In the genomic region with DNA sequence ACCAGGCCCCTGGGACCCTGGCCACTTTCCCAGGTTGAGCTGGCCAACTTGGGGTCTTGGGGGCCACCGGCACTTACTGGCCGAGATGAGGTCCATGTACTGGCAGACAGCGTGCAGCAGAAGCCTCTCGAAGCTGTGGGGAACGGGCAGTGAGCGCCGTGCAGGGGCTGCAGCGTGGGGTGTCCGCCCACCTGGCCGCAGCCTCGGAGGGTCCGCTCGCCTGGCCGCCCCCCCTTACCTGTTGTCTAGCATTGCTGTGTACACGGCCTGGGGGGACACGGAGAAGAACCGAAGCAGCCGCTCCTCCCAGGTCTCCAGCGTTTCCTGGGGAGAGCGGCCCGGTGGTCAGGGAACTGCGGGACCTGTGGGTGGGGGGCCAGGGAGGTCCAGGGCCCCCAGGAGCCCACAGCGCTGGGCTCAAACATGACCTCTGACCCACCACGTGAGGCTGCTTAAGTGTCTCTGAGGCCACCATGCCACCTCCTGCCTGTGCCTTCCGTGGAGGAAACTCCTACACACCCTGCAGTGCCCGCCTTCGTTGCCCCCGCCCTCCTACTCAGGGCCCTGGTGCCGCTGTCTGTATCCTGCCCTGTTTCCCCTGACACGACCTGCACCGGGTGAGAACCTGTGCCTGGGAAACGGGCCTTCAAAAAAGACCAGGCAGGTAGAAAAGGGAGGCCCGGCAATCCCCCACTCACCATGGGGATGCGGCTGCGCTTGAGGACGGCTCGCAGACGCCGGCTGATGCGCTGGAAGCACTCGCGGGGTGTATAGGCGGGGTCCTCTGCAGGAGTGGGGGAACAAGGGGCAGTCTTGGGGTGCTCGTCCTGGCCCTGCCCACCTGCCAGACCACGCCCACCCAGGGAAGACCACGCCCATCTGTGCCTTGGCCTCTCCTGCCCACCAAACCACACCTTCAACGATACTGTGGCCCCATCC, we compare ENCODE assay signal across 22 cellular contexts. TPM values are rescaled to one million over a fixed set of nuclear protein-coding genes. Genes with fewer than 3 reads are reported as not detected.
DNase-seq lines count a peak whose midpoint lies in the region; ATAC-seq, FAIRE-seq and TF ChIP-seq lines count a peak whose summit lies in the region.
"Had no signal": no experiment of that assay in that cellular context is flagged by ENCODE, and none has a peak within 500 bp of the region (broad histone marks: within the 10 kb centered on the region; RNA-seq: fewer than 3 reads in every experiment).

No MANE protein-coding gene starts in this region.

- no peak for TF ChIP-seq CTCF in GM12878 (IDR thresholded peaks at IDR 0.05 in 2 of 3, conservative IDR thresholded peaks at IDR 0.05 in 1 of 3; ENCODE audit: control insufficient read depth in 2 of 3, extremely low read depth in 1 of 3, insufficient read depth in 1 of 3, low read depth in 3 of 3, low read length in 3 of 3)

- 77% methylated on average over 43 of the region's 47 CpGs for WGBS in GM12878 (ENCODE audit: insufficient coverage, insufficient replicate concordance, low lambda C conversion rate, missing lambda C conversion rate)

- H3K4me2 ChIP-seq in GM12878 (ENCODE audit: control insufficient read depth, insufficient read depth) = no peak overlapping the region

- peaks cover 27% of the 10 kb centered on the region for H3K36me3 Mint-ChIP-seq in activated CD4-positive, alpha-beta T cell treated with anti-CD3 and anti-CD28 coated beads, Interleukin-2, amount 10 ng/mL, durations not matched to agents 24 days and 14 days (ENCODE audit: low read depth)
- peaks cover 0 to 8% (median 5%) of the 10 kb centered on the region in 5 donors for H3K36me3 Mint-ChIP-seq in naive thymus-derived CD4-positive, alpha-beta T cell

- no peak overlapping the region for H3K27ac ChIP-seq in GM12878 (ENCODE audit: control insufficient read depth, insufficient read depth)
- peak overlapping the region; percentile 40 for H3K27ac ChIP-seq in naive thymus-derived CD4-positive, alpha-beta T cell (ENCODE audit: low read depth, low read length)

- H3K4me1 Mint-ChIP-seq in activated CD4-positive, alpha-beta T cell treated with anti-CD3 and anti-CD28 coated beads, Interleukin-2, amount 10 ng/mL, durations not matched to agents 24 days and 14 days = peaks cover 8% of the 10 kb centered on the region
- peaks cover 6 to 35% (median 25%) of the 10 kb centered on the region in 7 donors for H3K4me1 Mint-ChIP-seq in naive thymus-derived CD4-positive, alpha-beta T cell

- H3K27ac Mint-ChIP-seq in activated CD4-positive, alpha-beta T cell treated with anti-CD3 and anti-CD28 coated beads, Interleukin-2, amount 10 ng/mL, durations not matched to agents 24 days and 14 days = no peak overlapping the region
- peak overlapping the region in 5 of 9 donors; percentile 36 to 74 (median 59) for H3K27ac Mint-ChIP-seq in naive thymus-derived CD4-positive, alpha-beta T cell
- H3K27ac Mint-ChIP-seq: activated naive CD4-positive, alpha-beta T cell treated with anti-CD3 and anti-CD28 coated beads, Interleukin-2, amount 10 ng/mL, durations not matched to agents 7 days and 5 days had no signal

- peak; percentile 34 for ATAC-seq in GM12878
- peak; percentile 4 for ATAC-seq in naive thymus-derived CD4-positive, alpha-beta T cell

- TF ChIP-seq POLR2A in GM12878 (IDR thresholded peaks at IDR 0.05; ENCODE audit: low read depth, low read length) = no peak
- TF ChIP-seq POLR2A in GM12891 (IDR thresholded peaks at IDR 0.05; ENCODE audit: low read depth, low read length) = no peak

- no peaks in the 10 kb centered on the region for H3K27me3 ChIP-seq in GM12878 (replicated peaks in 1 of 2; ENCODE audit: control insufficient read depth in 2 of 2, insufficient read depth in 2 of 2, low read length in 1 of 2)
- no peaks in the 10 kb centered on the region for H3K27me3 ChIP-seq in naive thymus-derived CD4-positive, alpha-beta T cell (ENCODE audit: control insufficient read depth in 2 of 2, insufficient read depth in 2 of 2, low read length in 2 of 2)

- no peak for TF ChIP-seq EP300 in GM12878 (IDR thresholded peaks at IDR 0.05; ENCODE audit: borderline replicate concordance in 1 of 2, control insufficient read depth in 1 of 2, low read depth in 2 of 2, low read length in 2 of 2)

- no peak overlapping the region for H3K4me3 ChIP-seq in GM12878
- H3K4me3 ChIP-seq in naive thymus-derived CD4-positive, alpha-beta T cell (ENCODE audit: low read length) = no peak overlapping the region

- in situ Hi-C loops in GM12878 (cut with MboI) = no loop called here

- H3K36me3 ChIP-seq in GM12878 (ENCODE audit: control insufficient read depth in 2 of 2, insufficient read depth in 2 of 2, low read length in 1 of 2) = peaks cover 0 to 6% of the 10 kb centered on the region in 2 experiments; a peak in 2 of 4 replicates
- H3K36me3 ChIP-seq in naive thymus-derived CD4-positive, alpha-beta T cell (ENCODE audit: control insufficient read depth in 2 of 3, insufficient read depth in 3 of 3, low read length in 3 of 3) = peaks cover 0 to 70% (median 9%) of the 10 kb centered on the region in 3 experiments

- no peaks in the 10 kb centered on the region for H3K4me1 ChIP-seq in GM12878 (ENCODE audit: control insufficient read depth, insufficient read depth, low read length)
- H3K4me1 ChIP-seq in naive thymus-derived CD4-positive, alpha-beta T cell (ENCODE audit: control insufficient read depth in 2 of 2, insufficient read depth in 2 of 2, low read length in 2 of 2) = peaks cover 0 to 10% of the 10 kb centered on the region in 2 donors

- CTCF ChIA-PET in GM12878 (lab: Yijun Ruan, JAX) = no interaction called here
- CTCF ChIA-PET in naive thymus-derived CD4-positive, alpha-beta T cell (lab: Charles Lee) = no interaction called here

- H3K9ac ChIP-seq in GM12878 (ENCODE audit: control insufficient read depth, insufficient read depth, low read length) = no peak overlapping the region

- SMC1A ChIA-PET in GM12878 (lab: Charles Lee; ENCODE audit: uncharacterized antibody, unreplicated experiment) = no interaction called here

- intact Hi-C loops in activated CD4-positive, alpha-beta T cell treated with anti-CD3 and anti-CD28 coated beads, Interleukin-2, amount 10 ng/mL, durations not matched to agents 24 days and 14 days (cut with micrococcal nuclease) = no loop called here
- intact Hi-C loops in GM12878 (cut with micrococcal nuclease; ENCODE audit: unreplicated experiment) = no loop called here
- intact Hi-C loops in naive thymus-derived CD4-positive, alpha-beta T cell (cut with micrococcal nuclease) = loop anchor here in 1 of 2 donors (10.0 kb wide), 1 partner anchor 235 kb away; a partner anchor contains a TSS

- H4K20me1 ChIP-seq in GM12878 (ENCODE audit: control insufficient read depth, insufficient read depth) = no peaks in the 10 kb centered on the region

- H3K9me3 ChIP-seq in GM12878 (replicated peaks; ENCODE audit: control insufficient read depth, insufficient read depth, low read length) = no peaks in the 10 kb centered on the region
- H3K9me3 ChIP-seq in naive thymus-derived CD4-positive, alpha-beta T cell (ENCODE audit: control insufficient read depth in 2 of 3, low read length in 3 of 3) = no peaks in the 10 kb centered on the region

- H3K9me3 Mint-ChIP-seq in activated CD4-positive, alpha-beta T cell treated with anti-CD3 and anti-CD28 coated beads, Interleukin-2, amount 10 ng/mL, durations not matched to agents 24 days and 14 days = no peaks in the 10 kb centered on the region
- no peaks in the 10 kb centered on the region for H3K9me3 Mint-ChIP-seq in naive thymus-derived CD4-positive, alpha-beta T cell
- H3K9me3 Mint-ChIP-seq: activated naive CD4-positive, alpha-beta T cell treated with anti-CD3 and anti-CD28 coated beads, Interleukin-2, amount 10 ng/mL, durations not matched to agents 7 days and 5 days; nephron; stimulated activated naive B cell treated with anti-CD40 and anti-IgM and Interleukin-4, amounts not matched to agents 10 μg/mL and 1 μg/mL and 100 μg/mL, for 72 hours had no signal

- H3K4me3 Mint-ChIP-seq in activated CD4-positive, alpha-beta T cell treated with anti-CD3 and anti-CD28 coated beads, Interleukin-2, amount 10 ng/mL, durations not matched to agents 24 days and 14 days = no peak overlapping the region
- no peak overlapping the region for H3K4me3 Mint-ChIP-seq in naive thymus-derived CD4-positive, alpha-beta T cell
- H3K4me3 Mint-ChIP-seq: activated naive CD4-positive, alpha-beta T cell treated with anti-CD3 and anti-CD28 coated beads, Interleukin-2, amount 10 ng/mL, durations not matched to agents 7 days and 5 days; nephron; stimulated activated naive B cell treated with anti-CD40 and anti-IgM and Interleukin-4, amounts not matched to agents 10 μg/mL and 1 μg/mL and 100 μg/mL, for 72 hours had no signal

- no peak for FAIRE-seq in GM12878 (lab: Jason Lieb, UNC)
- no peak for FAIRE-seq in GM12891 (lab: Jason Lieb, UNC)
- FAIRE-seq: astrocyte, H54 had no signal

- no peak for TF ChIP-seq RAD21 in GM12878 (IDR thresholded peaks at IDR 0.05; ENCODE audit: insufficient read depth, low read depth, low read length)

- H2AFZ ChIP-seq in GM12878 (ENCODE audit: control insufficient read depth, low read depth, low read length) = no peak overlapping the region

- no peaks in the 10 kb centered on the region for H3K79me2 ChIP-seq in GM12878 (ENCODE audit: control insufficient read depth, insufficient read depth, low read length)

- no TSS peak for BruUV-seq in GM12878 (replicated peaks; lab: Mats Ljungman, UMichigan)

- POLR2A ChIA-PET in GM12878 (lab: Charles Lee) = no interaction called here
- POLR2A ChIA-PET in naive thymus-derived CD4-positive, alpha-beta T cell (lab: Charles Lee) = interaction anchor here (2.6 kb wide), 1 partner anchor 15 kb away, joined by 12 read pairs; a partner anchor contains a TSS

- peak; percentile 65 for DNase-seq in activated CD4-positive, alpha-beta T cell treated with anti-CD3 and anti-CD28 coated beads, Interleukin-2, amount 10 ng/mL, durations not matched to agents 24 days and 14 days
- no peak for DNase-seq in activated CD4-positive, alpha-beta T cell treated with anti-CD3 and anti-CD28 coated beads, Interleukin-2, amount 50 U/mL, for 1 hour
- DNase-seq in HUDEP-2 (lab: John Stamatoyannopoulos, UW; ENCODE audit: unreplicated experiment in 76 of 76) (peak in 47 of 76 experiments; percentile 12 to 72 (median 47)), GM12878 (ENCODE audit: low read depth, low spot score) (no peak), NCI-H446 (lab: John Stamatoyannopoulos, UW) (no peak), GM12891 (ENCODE audit: insufficient read length, low spot score) (no peak), KG1 (lab: John Stamatoyannopoulos, UW) (no peak)
- DNase-seq in naive thymus-derived CD4-positive, alpha-beta T cell = no peak
- DNase-seq: ACHN; GF-D8; NCI-H446 treated with DMSO at 0.1 percent for 48 hours; NK-92 treated with Interleukin-12 subunit alpha and Interleukin-12 subunit beta, amount 100 ng/mL, for 24 hours; stimulated activated naive B cell treated with anti-CD40 and anti-IgM and Interleukin-4, amounts not matched to agents 10 μg/mL and 1 μg/mL and 100 μg/mL, for 72 hours had no signal

- RAD21 ChIA-PET in GM12878 (lab: Charles Lee; ENCODE audit: unreplicated experiment) = no interaction called here

- no peaks in the 10 kb centered on the region for H3K27me3 Mint-ChIP-seq in activated CD4-positive, alpha-beta T cell treated with anti-CD3 and anti-CD28 coated beads, Interleukin-2, amount 10 ng/mL, durations not matched to agents 24 days and 14 days
- no peaks in the 10 kb centered on the region for H3K27me3 Mint-ChIP-seq in naive thymus-derived CD4-positive, alpha-beta T cell
- H3K27me3 Mint-ChIP-seq: activated naive CD4-positive, alpha-beta T cell treated with anti-CD3 and anti-CD28 coated beads, Interleukin-2, amount 10 ng/mL, durations not matched to agents 7 days and 5 days; stimulated activated naive B cell treated with anti-CD40 and anti-IgM and Interleukin-4, amounts not matched to agents 10 μg/mL and 1 μg/mL and 100 μg/mL, for 72 hours had no signal

RNA-seq across cellular contexts. Expression of a gene that starts 6.3 kb away (rescaled TPM):
- not detected in 2 replicates for total RNA-seq in activated CD4-positive, alpha-beta T cell treated with anti-CD3 and anti-CD28 coated beads, Interleukin-2, amount 10 ng/mL, durations not matched to agents 24 days and 14 days
- total RNA-seq in GM12878 (2013; cell fraction: nucleolus; rRNA removed) = not detected in 2 replicates
- total RNA-seq in GM12878 (2014; rRNA removed) = not detected in 2 replicates
- total RNA-seq in GM12878 (2014; rRNA removed; fragmentation: Illumina TruSeq; extraction: Trizol) = not detected in 2 replicates
- not detected in 2 replicates for total RNA-seq in GM12878 (2021)
- polyA plus RNA-seq in GM12878 (2011; ENCODE audit: low read depth) = not detected
- not detected in 2 replicates for polyA plus RNA-seq in GM12878 (2011; rRNA removed)
- polyA plus RNA-seq in GM12878 (2011; cell fraction: cytosol; rRNA removed) = not detected in 2 replicates
- polyA plus RNA-seq in GM12878 (2011; cell fraction: nucleus; rRNA removed) = not detected in 2 replicates
- polyA plus RNA-seq in GM12878 (2012) = not detected in 2 replicates
- polyA plus RNA-seq in GM12878 (2014; fragmentation: Illumina TruSeq; extraction: Trizol) = not detected in 2 replicates
- polyA plus RNA-seq in GM12878 (2014; fragmentation: Nextera tagmentation; extraction: Ambion mirVana) = not detected
- polyA plus RNA-seq in GM12878 (2014; rRNA removed) = not detected in 2 replicates
- not detected for polyA plus RNA-seq in GM12878 (2016; fragmentation: Nextera tagmentation; extraction: Ambion mirVana)
- polyA minus RNA-seq in GM12878 (2011; rRNA and poly(A)+ RNA removed) = 1,322 TPM in 1 of 2 replicates, not detected in the other
- not detected in 2 replicates for polyA minus RNA-seq in GM12878 (2011; cell fraction: cytosol; rRNA and poly(A)+ RNA removed)
- polyA minus RNA-seq in GM12878 (2011; cell fraction: nucleus; rRNA and poly(A)+ RNA removed) = under 0.01 TPM in 1 of 2 replicates, not detected in the other
- not detected for total RNA-seq in naive thymus-derived CD4-positive, alpha-beta T cell
- not detected for polyA plus RNA-seq in naive thymus-derived CD4-positive, alpha-beta T cell
- polyA plus RNA-seq in GM12891 (2012; ENCODE audit: low read depth, missing spikeins) = not detected
- total RNA-seq: astrocyte, cerebellum, HT1080, mesenteric fat pad, RPMI7951 had no signal
- polyA plus RNA-seq: thymus had no signal

RNA-seq across cellular contexts. Expression of a gene that starts 6.6 kb away (rescaled TPM):
- 58.1 and 61.1 TPM in 2 replicates for total RNA-seq in activated CD4-positive, alpha-beta T cell treated with anti-CD3 and anti-CD28 coated beads, Interleukin-2, amount 10 ng/mL, durations not matched to agents 24 days and 14 days
- total RNA-seq in GM12878 (2013; cell fraction: nucleolus; rRNA removed) = 36.0 and 39.7 TPM in 2 replicates
- 10.7 and 14.5 TPM in 2 replicates for total RNA-seq in GM12878 (2014; rRNA removed)
- 4.7 and 6.4 TPM in 2 replicates for total RNA-seq in GM12878 (2014; rRNA removed; fragmentation: Illumina TruSeq; extraction: Trizol)
- total RNA-seq in GM12878 (2021) = 48.2 and 49.4 TPM in 2 replicates
- 14.5 TPM for polyA plus RNA-seq in GM12878 (2011; ENCODE audit: low read depth)
- 3.8 and 12.7 TPM in 2 replicates for polyA plus RNA-seq in GM12878 (2011; rRNA removed)
- 38.0 and 39.5 TPM in 2 replicates for polyA plus RNA-seq in GM12878 (2011; cell fraction: cytosol; rRNA removed)
- 36.6 and 56.4 TPM in 2 replicates for polyA plus RNA-seq in GM12878 (2011; cell fraction: nucleus; rRNA removed)
- polyA plus RNA-seq in GM12878 (2012) = 36.5 and 37.4 TPM in 2 replicates
- polyA plus RNA-seq in GM12878 (2014; fragmentation: Illumina TruSeq; extraction: Trizol) = 0.19 and 3.5 TPM in 2 replicates
- polyA plus RNA-seq in GM12878 (2014; fragmentation: Nextera tagmentation; extraction: Ambion mirVana) = 1 to 10 TPM in 1 of 2 experiments, under 1 TPM in 1; 0.56 to 3.5 TPM
- 24.4 and 28.9 TPM in 2 replicates for polyA plus RNA-seq in GM12878 (2014; rRNA removed)
- 10 to 100 TPM; 49.6 to 51.1 TPM for polyA plus RNA-seq in GM12878 (2016; fragmentation: Nextera tagmentation; extraction: Ambion mirVana)
- polyA minus RNA-seq in GM12878 (2011; rRNA and poly(A)+ RNA removed) = 16.8 and 38.4 TPM in 2 replicates
- 31.8 and 34.9 TPM in 2 replicates for polyA minus RNA-seq in GM12878 (2011; cell fraction: cytosol; rRNA and poly(A)+ RNA removed)
- 12.5 and 26.0 TPM in 2 replicates for polyA minus RNA-seq in GM12878 (2011; cell fraction: nucleus; rRNA and poly(A)+ RNA removed)
- 10 to 100 TPM; 47.5 to 78.2 (median 67.6) TPM for total RNA-seq in naive thymus-derived CD4-positive, alpha-beta T cell
- polyA plus RNA-seq in naive thymus-derived CD4-positive, alpha-beta T cell = 100 to 1,000 TPM in 1 of 2 donors, 10 to 100 TPM in 1; 65.7 to 142 TPM
- polyA plus RNA-seq in GM12891 (2012; ENCODE audit: low read depth, missing spikeins) = 25.2 TPM

RNA-seq across cellular contexts. Expression of a gene that starts 13.4 kb away (rescaled TPM):
- total RNA-seq in activated CD4-positive, alpha-beta T cell treated with anti-CD3 and anti-CD28 coated beads, Interleukin-2, amount 10 ng/mL, durations not matched to agents 24 days and 14 days = 86.8 and 91.5 TPM in 2 replicates
- 17.9 and 20.1 TPM in 2 replicates for total RNA-seq in GM12878 (2013; cell fraction: nucleolus; rRNA removed)
- total RNA-seq in GM12878 (2014; rRNA removed) = 24.3 and 28.1 TPM in 2 replicates
- total RNA-seq in GM12878 (2014; rRNA removed; fragmentation: Illumina TruSeq; extraction: Trizol) = 18.2 and 19.6 TPM in 2 replicates
- 51.6 and 54.5 TPM in 2 replicates for total RNA-seq in GM12878 (2021)
- 14.1 TPM for polyA plus RNA-seq in GM12878 (2011; ENCODE audit: low read depth)
- polyA plus RNA-seq in GM12878 (2011; rRNA removed) = 12.1 and 26.1 TPM in 2 replicates
- polyA plus RNA-seq in GM12878 (2011; cell fraction: cytosol; rRNA removed) = 43.8 and 54.5 TPM in 2 replicates
- polyA plus RNA-seq in GM12878 (2011; cell fraction: nucleus; rRNA removed) = 41.0 and 44.6 TPM in 2 replicates
- 39.6 and 50.1 TPM in 2 replicates for polyA plus RNA-seq in GM12878 (2012)
- polyA plus RNA-seq in GM12878 (2014; fragmentation: Illumina TruSeq; extraction: Trizol) = 16.4 and 27.2 TPM in 2 replicates
- polyA plus RNA-seq in GM12878 (2014; fragmentation: Nextera tagmentation; extraction: Ambion mirVana) = 1 to 10 TPM; 1.3 to 4.2 TPM
- polyA plus RNA-seq in GM12878 (2014; rRNA removed) = 65.8 and 78.8 TPM in 2 replicates
- 10 to 100 TPM; 36.0 to 44.0 TPM for polyA plus RNA-seq in GM12878 (2016; fragmentation: Nextera tagmentation; extraction: Ambion mirVana)
- 8.9 and 20.7 TPM in 2 replicates for polyA minus RNA-seq in GM12878 (2011; rRNA and poly(A)+ RNA removed)
- polyA minus RNA-seq in GM12878 (2011; cell fraction: cytosol; rRNA and poly(A)+ RNA removed) = 11.9 and 12.1 TPM in 2 replicates
- 4.8 and 6.7 TPM in 2 replicates for polyA minus RNA-seq in GM12878 (2011; cell fraction: nucleus; rRNA and poly(A)+ RNA removed)
- total RNA-seq in naive thymus-derived CD4-positive, alpha-beta T cell = 100 to 1,000 TPM; 123 to 219 (median 184) TPM
- polyA plus RNA-seq in naive thymus-derived CD4-positive, alpha-beta T cell = 100 to 1,000 TPM; 195 to 251 TPM
- 35.8 TPM for polyA plus RNA-seq in GM12891 (2012; ENCODE audit: low read depth, missing spikeins)

RNA-seq across cellular contexts. Expression of a gene that starts 17.5 kb away (rescaled TPM):
- total RNA-seq in activated CD4-positive, alpha-beta T cell treated with anti-CD3 and anti-CD28 coated beads, Interleukin-2, amount 10 ng/mL, durations not matched to agents 24 days and 14 days = 12.9 and 16.8 TPM in 2 replicates
- 16.9 and 18.1 TPM in 2 replicates for total RNA-seq in GM12878 (2013; cell fraction: nucleolus; rRNA removed)
- 0.60 and 2.7 TPM in 2 replicates for total RNA-seq in GM12878 (2014; rRNA removed)
- total RNA-seq in GM12878 (2014; rRNA removed; fragmentation: Illumina TruSeq; extraction: Trizol) = not detected in 2 replicates
- 1.8 TPM in 2 replicates for total RNA-seq in GM12878 (2021)
- 0.30 TPM for polyA plus RNA-seq in GM12878 (2011; ENCODE audit: low read depth)
- 1.6 and 2.8 TPM in 2 replicates for polyA plus RNA-seq in GM12878 (2011; rRNA removed)
- 2.7 and 4.7 TPM in 2 replicates for polyA plus RNA-seq in GM12878 (2011; cell fraction: cytosol; rRNA removed)
- 19.3 and 20.1 TPM in 2 replicates for polyA plus RNA-seq in GM12878 (2011; cell fraction: nucleus; rRNA removed)
- 1.9 and 2.3 TPM in 2 replicates for polyA plus RNA-seq in GM12878 (2012)
- polyA plus RNA-seq in GM12878 (2014; fragmentation: Illumina TruSeq; extraction: Trizol) = not detected in 2 replicates
- under 1 TPM in 1 of 2 experiments, not detected in 1; 0.13 TPM for polyA plus RNA-seq in GM12878 (2014; fragmentation: Nextera tagmentation; extraction: Ambion mirVana)
- polyA plus RNA-seq in GM12878 (2014; rRNA removed) = 0.83 and 2.1 TPM in 2 replicates
- polyA plus RNA-seq in GM12878 (2016; fragmentation: Nextera tagmentation; extraction: Ambion mirVana) = 1 to 10 TPM in 1 of 2 experiments, under 1 TPM in 1; 0.14 to 1.4 TPM
- polyA minus RNA-seq in GM12878 (2011; rRNA and poly(A)+ RNA removed) = 0.29 and 1.3 TPM in 2 replicates
- 1.9 and 2.8 TPM in 2 replicates for polyA minus RNA-seq in GM12878 (2011; cell fraction: cytosol; rRNA and poly(A)+ RNA removed)
- polyA minus RNA-seq in GM12878 (2011; cell fraction: nucleus; rRNA and poly(A)+ RNA removed) = 1.7 and 3.2 TPM in 2 replicates
- 1 to 10 TPM; 1.1 to 3.0 (median 1.7) TPM for total RNA-seq in naive thymus-derived CD4-positive, alpha-beta T cell
- polyA plus RNA-seq in naive thymus-derived CD4-positive, alpha-beta T cell = under 1 TPM; 0.72 to 0.85 TPM
- 0.63 TPM for polyA plus RNA-seq in GM12891 (2012; ENCODE audit: low read depth, missing spikeins)
- total RNA-seq: astrocyte, HT1080, mesenteric fat pad, RPMI7951 had no signal

RNA-seq across cellular contexts. Expression of a gene that starts 26.2 kb away (rescaled TPM):
- total RNA-seq in activated CD4-positive, alpha-beta T cell treated with anti-CD3 and anti-CD28 coated beads, Interleukin-2, amount 10 ng/mL, durations not matched to agents 24 days and 14 days = 35.6 and 36.6 TPM in 2 replicates
- total RNA-seq in GM12878 (2013; cell fraction: nucleolus; rRNA removed) = 148 and 152 TPM in 2 replicates
- total RNA-seq in GM12878 (2014; rRNA removed) = 30.2 and 34.2 TPM in 2 replicates
- 18.3 and 23.6 TPM in 2 replicates for total RNA-seq in GM12878 (2014; rRNA removed; fragmentation: Illumina TruSeq; extraction: Trizol)
- total RNA-seq in GM12878 (2021) = 68.3 and 70.0 TPM in 2 replicates
- 10.8 TPM for polyA plus RNA-seq in GM12878 (2011; ENCODE audit: low read depth)
- polyA plus RNA-seq in GM12878 (2011; rRNA removed) = 6.5 and 17.1 TPM in 2 replicates
- polyA plus RNA-seq in GM12878 (2011; cell fraction: cytosol; rRNA removed) = 22.9 and 33.7 TPM in 2 replicates
- 52.3 and 76.3 TPM in 2 replicates for polyA plus RNA-seq in GM12878 (2011; cell fraction: nucleus; rRNA removed)
- polyA plus RNA-seq in GM12878 (2012) = 33.7 and 35.9 TPM in 2 replicates
- polyA plus RNA-seq in GM12878 (2014; fragmentation: Illumina TruSeq; extraction: Trizol) = 5.7 and 16.3 TPM in 2 replicates
- 1 to 10 TPM in 1 of 2 experiments, under 1 TPM in 1; 0.76 to 1.6 TPM for polyA plus RNA-seq in GM12878 (2014; fragmentation: Nextera tagmentation; extraction: Ambion mirVana)
- polyA plus RNA-seq in GM12878 (2014; rRNA removed) = 37.0 and 45.1 TPM in 2 replicates
- 1 to 10 TPM; 8.9 to 9.6 TPM for polyA plus RNA-seq in GM12878 (2016; fragmentation: Nextera tagmentation; extraction: Ambion mirVana)
- 42.1 and 69.0 TPM in 2 replicates for polyA minus RNA-seq in GM12878 (2011; rRNA and poly(A)+ RNA removed)
- polyA minus RNA-seq in GM12878 (2011; cell fraction: cytosol; rRNA and poly(A)+ RNA removed) = 48.9 and 50.8 TPM in 2 replicates
- polyA minus RNA-seq in GM12878 (2011; cell fraction: nucleus; rRNA and poly(A)+ RNA removed) = 33.1 and 53.2 TPM in 2 replicates
- 10 to 100 TPM in 3 of 5 experiments, 1 to 10 TPM in 2; 7.1 to 33.1 (median 10.2) TPM for total RNA-seq in naive thymus-derived CD4-positive, alpha-beta T cell
- under 1 TPM; 0.57 to 0.95 TPM for polyA plus RNA-seq in naive thymus-derived CD4-positive, alpha-beta T cell
- polyA plus RNA-seq in GM12891 (2012; ENCODE audit: low read depth, missing spikeins) = 24.1 TPM

Comparison
In these comparisons a context has a peak if more than half of its experiments do, and no peak if none do; other contexts are left out.
1. DNase-seq: peak in activated CD4-positive, alpha-beta T cell treated with anti-CD3 and anti-CD28 coated beads, Interleukin-2, amount 10 ng/mL, durations not matched to agents 24 days and 14 days (single experiment) and HUDEP-2 (47 of 76); none in activated CD4-positive, alpha-beta T cell treated with anti-CD3 and anti-CD28 coated beads, Interleukin-2, amount 50 U/mL, for 1 hour (single experiment), GM12878 (single experiment), naive thymus-derived CD4-positive, alpha-beta T cell (0 of 9), NCI-H446 (0 of 2), GM12891 (single experiment) and KG1 (single experiment).